In genomic region chr15:44295909-44296420, GRCh38 we compare ENCODE assay signal across 1 cellular context.
TF ChIP-seq lines count a peak whose summit lies in the region.

No MANE protein-coding gene starts in this region.

TF ChIP-seq in HEK293, 187 proteins besides CTCF, POLR2A, EP300 and RAD21 (continued from another document):
- 0 out of 2 replicates have a peak, but pooled peaks have one; percentile 7 for TF ChIP-seq ZSCAN4 (tag by site-specific recombination; IDR thresholded peaks at IDR 0.05)
- TF ChIP-seq ELK4 (IDR thresholded peaks at IDR 0.05; ENCODE audit: borderline replicate concordance, low read depth, low read length): no peak
- no peak for TF ChIP-seq HIC1 (tag by site-specific recombination; IDR thresholded peaks at IDR 0.05)
